In genomic region chr6:15476631-15477380, GRCh38 we compare ENCODE assay signal across 15 cellular contexts.
DNase-seq lines count a peak whose midpoint lies in the region; ATAC-seq and TF ChIP-seq lines count a peak whose summit lies in the region.
"Had no signal": no experiment of that assay in that cellular context is flagged by ENCODE, and none has a peak within 500 bp of the region (broad histone marks: within the 10 kb centered on the region; RNA-seq: fewer than 3 reads in every experiment).

No MANE protein-coding gene starts in this region.

- H3K9me3 Mint-ChIP-seq in endothelial cell (ENCODE audit: unreplicated experiment), result no peaks in the 10 kb centered on the region
- H3K9me3 Mint-ChIP-seq in stimulated activated naive CD8-positive, alpha-beta T cell treated with anti-CD3 and anti-CD28 coated beads, Interleukin-15, amount 100 ng/mL, for 72 hours, result no peaks in the 10 kb centered on the region

- H3K36me3 Mint-ChIP-seq in endothelial cell (ENCODE audit: low read depth, unreplicated experiment), result peaks cover 11% of the 10 kb centered on the region

- intact Hi-C loops in Right ventricle myocardium superior (cut with DNase I), result no loop called here
- intact Hi-C loops in left cardiac atrium (cut with DNase I), result no loop called here

- no peak overlapping the region for H3K4me3 Mint-ChIP-seq in endothelial cell (ENCODE audit: unreplicated experiment)
- no peak overlapping the region for H3K4me3 Mint-ChIP-seq in stimulated activated naive CD8-positive, alpha-beta T cell treated with anti-CD3 and anti-CD28 coated beads, Interleukin-15, amount 100 ng/mL, for 72 hours
- H3K4me3 Mint-ChIP-seq: nephron progenitor cell had no signal

- ATAC-seq in Right ventricle myocardium superior (ENCODE audit: poor library complexity) (peak; percentile 36), left cardiac atrium (no peak), HG02840 (IDR thresholded peaks at IDR 0.05; ENCODE audit: low FRiP score, unreplicated experiment) (no peak)
- no peak for ATAC-seq in stimulated activated naive CD8-positive, alpha-beta T cell treated with anti-CD3 and anti-CD28 coated beads, Interleukin-15, amount 100 ng/mL, for 72 hours

- TF ChIP-seq CTCF in endothelial cell (IDR thresholded peaks at IDR 0.05; ENCODE audit: unreplicated experiment), result no peak

- peaks cover 67% of the 10 kb centered on the region for H3K4me1 Mint-ChIP-seq in endothelial cell (ENCODE audit: unreplicated experiment)
- peaks cover 59% of the 10 kb centered on the region for H3K4me1 Mint-ChIP-seq in stimulated activated naive CD8-positive, alpha-beta T cell treated with anti-CD3 and anti-CD28 coated beads, Interleukin-15, amount 100 ng/mL, for 72 hours

- H3K27ac Mint-ChIP-seq in endothelial cell (ENCODE audit: unreplicated experiment), result peak overlapping the region; percentile 40
- no peak overlapping the region for H3K27ac Mint-ChIP-seq in stimulated activated naive CD8-positive, alpha-beta T cell treated with anti-CD3 and anti-CD28 coated beads, Interleukin-15, amount 100 ng/mL, for 72 hours

- H3K27me3 Mint-ChIP-seq in endothelial cell (ENCODE audit: unreplicated experiment), result peaks cover 10% of the 10 kb centered on the region
- no peaks in the 10 kb centered on the region for H3K27me3 Mint-ChIP-seq in stimulated activated naive CD8-positive, alpha-beta T cell treated with anti-CD3 and anti-CD28 coated beads, Interleukin-15, amount 100 ng/mL, for 72 hours

- DNase-seq in Right ventricle myocardium superior, result no peak
- DNase-seq in left cardiac atrium, result no peak
- no peak for DNase-seq in endothelial cell (ENCODE audit: low spot score)
- peak; percentile 40 for DNase-seq in myocyte (ENCODE audit: low read depth)
- DNase-seq in stimulated activated naive CD8-positive, alpha-beta T cell treated with anti-CD3 and anti-CD28 coated beads, Interleukin-15, amount 100 ng/mL, for 72 hours, result no peak
- no peak for DNase-seq in NOMO-1 (lab: John Stamatoyannopoulos, UW; ENCODE audit: unreplicated experiment in 2 of 2)
- DNase-seq in AML-193 (lab: John Stamatoyannopoulos, UW), result no peak
- DNase-seq: ACHN; activated CD4-positive, alpha-beta T cell treated with anti-CD3 and anti-CD28 coated beads for 4 hours; activated T-cell treated with anti-CD3 and anti-CD28 coated beads, Interleukin-2, amount 50 U/mL, for 1 hour; DMS53; NCI-H1105; nephron progenitor cell; T-helper 2 cell had no signal
